Comparison of ENCODE assay signal across 21 cellular contexts in genomic region chr11:87043894-87044293, GRCh38.
"Had no signal": no experiment of that assay in that cellular context is flagged by ENCODE, and none has a peak within 500 bp of the region (broad histone marks: within the 10 kb centered on the region; RNA-seq: fewer than 3 reads in every experiment).

No MANE protein-coding gene starts in this region.

- H3K27me3 ChIP-seq: colonic mucosa, esophagus muscularis mucosa, foreskin keratinocyte, gastroesophageal sphincter, heart right ventricle had no signal

- H3K27ac ChIP-seq: colonic mucosa, esophagus muscularis mucosa, foreskin keratinocyte, gastroesophageal sphincter, heart right ventricle, left ventricle myocardium inferior, lower lobe of right lung had no signal

- DNase-seq: cerebellar nuclear complex; colonic mucosa; cortex of kidney; effector CD8-positive, alpha-beta T cell; effector memory CD8-positive, alpha-beta T cell; foreskin keratinocyte; heart right ventricle; hippocampal formation; left cardiac atrium; left ventricle myocardium inferior; lower lobe of right lung; mesenchymal stem cell; mucosa of descending colon had no signal

- H3K27ac Mint-ChIP-seq: dendritic cell treated with granulocyte-macrophage colony-stimulating factor and Interleukin-4, amounts not matched to agents 40 ng/mL and 50 ng/mL, for 4 days; effector memory CD8-positive, alpha-beta T cell; mesothelial cell of epicardium had no signal

- H3K9me3 Mint-ChIP-seq: effector memory CD8-positive, alpha-beta T cell had no signal

- ATAC-seq: effector memory CD8-positive, alpha-beta T cell; foreskin keratinocyte; gastroesophageal sphincter; heart right ventricle; left cardiac atrium; lower lobe of right lung; mucosa of descending colon had no signal

- H3K27me3 Mint-ChIP-seq: dendritic cell treated with granulocyte-macrophage colony-stimulating factor and Interleukin-4, amounts not matched to agents 40 ng/mL and 50 ng/mL, for 4 days; effector memory CD8-positive, alpha-beta T cell had no signal

- H3K9me3 ChIP-seq: colonic mucosa, esophagus muscularis mucosa, gastroesophageal sphincter, heart right ventricle, left ventricle myocardium inferior, lower lobe of right lung, mucosa of descending colon had no signal

- FAIRE-seq: endothelial cell of umbilical vein, frontal cortex, islet of Langerhans, keratinocyte had no signal

- H3K4me1 ChIP-seq: foreskin keratinocyte had no signal

- H3K36me3 ChIP-seq: colonic mucosa had no signal

- H3K4me3 ChIP-seq: colonic mucosa, esophagus muscularis mucosa, gastroesophageal sphincter, heart right ventricle, left ventricle myocardium inferior, lower lobe of right lung, mucosa of descending colon had no signal

- H3K4me3 Mint-ChIP-seq: dendritic cell treated with granulocyte-macrophage colony-stimulating factor and Interleukin-4, amounts not matched to agents 40 ng/mL and 50 ng/mL, for 4 days; effector memory CD8-positive, alpha-beta T cell; mesothelial cell of epicardium had no signal
